ENCODE assay signal across 1 cellular context in the genomic region with DNA sequence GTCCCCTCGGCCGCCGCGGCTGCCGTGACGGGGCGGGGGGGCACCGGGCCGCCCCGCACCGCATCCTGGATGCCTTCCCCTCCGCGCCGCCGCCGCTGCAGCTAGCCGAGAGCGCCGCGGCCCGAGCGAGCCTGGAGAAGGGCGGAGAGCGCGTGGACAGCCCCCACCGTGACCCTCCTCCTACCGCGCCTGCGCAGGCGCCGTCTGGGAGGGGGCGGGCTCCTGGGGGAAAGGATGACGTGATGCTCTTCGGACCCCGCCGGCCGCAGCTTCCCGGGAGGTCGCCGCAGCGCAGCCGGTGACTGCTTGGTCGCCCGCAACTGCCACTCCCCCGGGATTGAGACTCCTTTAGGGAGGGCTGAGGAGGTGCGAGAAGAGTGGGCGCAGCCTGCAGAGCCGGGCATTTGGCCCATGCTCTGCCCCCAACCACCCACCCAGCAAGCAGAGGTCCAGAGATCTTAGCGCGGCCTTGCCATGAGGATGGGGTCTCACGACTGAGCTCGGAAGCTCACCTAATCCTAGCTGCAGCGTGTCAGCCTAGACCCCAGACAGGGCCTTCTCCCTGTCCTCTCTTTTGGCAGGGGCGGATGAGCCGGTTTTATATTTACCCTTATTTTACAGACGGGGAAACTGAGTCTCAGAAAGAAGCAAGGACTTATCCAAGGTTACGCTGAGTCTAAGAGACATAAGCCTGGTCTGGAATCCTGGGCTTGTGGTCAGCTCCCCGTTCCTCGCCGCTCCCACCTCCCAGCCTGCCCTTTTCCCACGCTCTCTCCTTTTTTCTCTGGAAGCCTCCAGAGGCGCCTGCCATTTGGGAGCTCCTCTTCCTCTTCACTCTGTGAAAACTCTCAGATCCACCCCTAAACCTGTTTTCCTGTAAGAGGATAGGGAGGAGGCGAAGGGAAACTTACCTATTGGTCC.
TF ChIP-seq lines count a peak whose summit lies in the region.

A gene (minus strand): TSS at position 140 of the 921 bp plus-strand sequence. CDS start 281 bp downstream, outside the sequence.

TF ChIP-seq in HepG2, 621 proteins besides CTCF, POLR2A, EP300 and RAD21 (continued from another document and continues in another):
- TF ChIP-seq, protein P1, sequence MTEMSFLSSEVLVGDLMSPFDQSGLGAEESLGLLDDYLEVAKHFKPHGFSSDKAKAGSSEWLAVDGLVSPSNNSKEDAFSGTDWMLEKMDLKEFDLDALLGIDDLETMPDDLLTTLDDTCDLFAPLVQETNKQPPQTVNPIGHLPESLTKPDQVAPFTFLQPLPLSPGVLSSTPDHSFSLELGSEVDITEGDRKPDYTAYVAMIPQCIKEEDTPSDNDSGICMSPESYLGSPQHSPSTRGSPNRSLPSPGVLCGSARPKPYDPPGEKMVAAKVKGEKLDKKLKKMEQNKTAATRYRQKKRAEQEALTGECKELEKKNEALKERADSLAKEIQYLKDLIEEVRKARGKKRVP (CRISPR knock-in tag; IDR thresholded peaks at IDR 0.05) = no peak
- TF ChIP-seq ZNF724P (CRISPR knock-in tag; IDR thresholded peaks at IDR 0.05; ENCODE audit: borderline replicate concordance) (peak; percentile 71; the same call in 1 of the 2 replicates), PTBP1 (IDR thresholded peaks at IDR 0.05; ENCODE audit: low read depth, low read length, poor library complexity, severe bottlenecking) (no peak), TCF12 (IDR thresholded peaks at IDR 0.05) (no peak), TCF12 (CRISPR knock-in tag; IDR thresholded peaks at IDR 0.05) (no peak), MYNN (CRISPR knock-in tag; IDR thresholded peaks at IDR 0.05; ENCODE audit: low read depth) (peak; percentile 55; the same call in 1 of the 2 replicates), ZNF337 (CRISPR knock-in tag; IDR thresholded peaks at IDR 0.05; ENCODE audit: borderline replicate concordance, low read depth) (no peak), ZNF256 (CRISPR knock-in tag; conservative IDR thresholded peaks at IDR 0.05) (no peak), ZNF30 (CRISPR knock-in tag; IDR thresholded peaks at IDR 0.05) (no peak), NFATC3 (CRISPR knock-in tag; IDR thresholded peaks at IDR 0.05) (no peak), ZNF484 (CRISPR knock-in tag; IDR thresholded peaks at IDR 0.05; ENCODE audit: borderline replicate concordance, low read depth) (no peak), CREM (IDR thresholded peaks at IDR 0.05) (no peak), CREM (CRISPR knock-in tag; IDR thresholded peaks at IDR 0.05) (no peak), ZNF432 (CRISPR knock-in tag; IDR thresholded peaks at IDR 0.05; ENCODE audit: borderline replicate concordance) (no peak), HNRNPH1 (optimal IDR thresholded peaks at IDR 0.05; ENCODE audit: low read depth, low read length) (no peak), ZNF510 (CRISPR knock-in tag; IDR thresholded peaks at IDR 0.05; ENCODE audit: low read depth) (no peak), XBP1 (CRISPR knock-in tag; IDR thresholded peaks at IDR 0.05) (no peak), CBX2 (IDR thresholded peaks at IDR 0.05; ENCODE audit: low read depth, low read length) (no peak), CBX2 (CRISPR knock-in tag; IDR thresholded peaks at IDR 0.05; ENCODE audit: low read depth) (no peak), MIER3 (CRISPR knock-in tag; IDR thresholded peaks at IDR 0.05; ENCODE audit: borderline replicate concordance) (peak; percentile 34; the same call in 1 of the 2 replicates), ZNF629 (CRISPR knock-in tag; conservative IDR thresholded peaks at IDR 0.05) (no peak), SOX5 (CRISPR knock-in tag; IDR thresholded peaks at IDR 0.05; ENCODE audit: borderline replicate concordance) (no peak), ZNF367 (CRISPR knock-in tag; IDR thresholded peaks at IDR 0.05; ENCODE audit: borderline replicate concordance) (no peak), RBM39 (IDR thresholded peaks at IDR 0.05; ENCODE audit: low read depth, low read length, poor library complexity, severe bottlenecking) (no peak), JDP2 (CRISPR knock-in tag; IDR thresholded peaks at IDR 0.05; ENCODE audit: borderline replicate concordance) (no peak), JUN (CRISPR knock-in tag; IDR thresholded peaks at IDR 0.05) (peak; percentile 53; the same call in 1 of the 2 replicates), NR2F1 (CRISPR knock-in tag; IDR thresholded peaks at IDR 0.05) (no peak; a peak in 1 of 4 replicates), PHF8 (CRISPR knock-in tag; IDR thresholded peaks at IDR 0.05) (peak; percentile 77; the same call in 1 of the 2 replicates), ZSCAN29 (CRISPR knock-in tag; conservative IDR thresholded peaks at IDR 0.05) (no peak), NCOR1 (IDR thresholded peaks at IDR 0.05; ENCODE audit: borderline replicate concordance, low read length) (no peak), ZNF335 (CRISPR knock-in tag; IDR thresholded peaks at IDR 0.05) (no peak; the same call in 1 of the 2 replicates), ZMYM2 (CRISPR knock-in tag; IDR thresholded peaks at IDR 0.05) (no peak), RXRB (CRISPR knock-in tag; IDR thresholded peaks at IDR 0.05; ENCODE audit: borderline replicate concordance) (no peak), IKZF4 (CRISPR knock-in tag; IDR thresholded peaks at IDR 0.05; ENCODE audit: borderline replicate concordance, low read depth, not compliant biosample characterization) (no peak), ZNF24 (IDR thresholded peaks at IDR 0.05) (no peak), DMAP1 (CRISPR knock-in tag; IDR thresholded peaks at IDR 0.05) (peak; percentile 73), U2AF1 (optimal IDR thresholded peaks at IDR 0.05; ENCODE audit: low read depth, low read length) (no peak), TCF7 (IDR thresholded peaks at IDR 0.05; ENCODE audit: low read depth) (no peak), KDM2A (CRISPR knock-in tag; IDR thresholded peaks at IDR 0.05; ENCODE audit: borderline replicate concordance, low read depth) (peak; percentile 68), ZMYM4 (CRISPR knock-in tag; IDR thresholded peaks at IDR 0.05) (no peak; the same call in 1 of the 2 replicates), FOXA1 (IDR thresholded peaks at IDR 0.05) (no peak), FOXA1 (CRISPR knock-in tag; IDR thresholded peaks at IDR 0.05) (no peak), ZNF446 (CRISPR knock-in tag; IDR thresholded peaks at IDR 0.05) (no peak), ZSCAN30 (CRISPR knock-in tag; IDR thresholded peaks at IDR 0.05) (no peak)
- TF ChIP-seq, protein P2, sequence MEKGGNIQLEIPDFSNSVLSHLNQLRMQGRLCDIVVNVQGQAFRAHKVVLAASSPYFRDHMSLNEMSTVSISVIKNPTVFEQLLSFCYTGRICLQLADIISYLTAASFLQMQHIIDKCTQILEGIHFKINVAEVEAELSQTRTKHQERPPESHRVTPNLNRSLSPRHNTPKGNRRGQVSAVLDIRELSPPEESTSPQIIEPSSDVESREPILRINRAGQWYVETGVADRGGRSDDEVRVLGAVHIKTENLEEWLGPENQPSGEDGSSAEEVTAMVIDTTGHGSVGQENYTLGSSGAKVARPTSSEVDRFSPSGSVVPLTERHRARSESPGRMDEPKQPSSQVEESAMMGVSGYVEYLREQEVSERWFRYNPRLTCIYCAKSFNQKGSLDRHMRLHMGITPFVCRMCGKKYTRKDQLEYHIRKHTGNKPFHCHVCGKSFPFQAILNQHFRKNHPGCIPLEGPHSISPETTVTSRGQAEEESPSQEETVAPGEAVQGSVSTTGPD (CRISPR knock-in tag; IDR thresholded peaks at IDR 0.05) = no peak
- TF ChIP-seq, protein P3, sequence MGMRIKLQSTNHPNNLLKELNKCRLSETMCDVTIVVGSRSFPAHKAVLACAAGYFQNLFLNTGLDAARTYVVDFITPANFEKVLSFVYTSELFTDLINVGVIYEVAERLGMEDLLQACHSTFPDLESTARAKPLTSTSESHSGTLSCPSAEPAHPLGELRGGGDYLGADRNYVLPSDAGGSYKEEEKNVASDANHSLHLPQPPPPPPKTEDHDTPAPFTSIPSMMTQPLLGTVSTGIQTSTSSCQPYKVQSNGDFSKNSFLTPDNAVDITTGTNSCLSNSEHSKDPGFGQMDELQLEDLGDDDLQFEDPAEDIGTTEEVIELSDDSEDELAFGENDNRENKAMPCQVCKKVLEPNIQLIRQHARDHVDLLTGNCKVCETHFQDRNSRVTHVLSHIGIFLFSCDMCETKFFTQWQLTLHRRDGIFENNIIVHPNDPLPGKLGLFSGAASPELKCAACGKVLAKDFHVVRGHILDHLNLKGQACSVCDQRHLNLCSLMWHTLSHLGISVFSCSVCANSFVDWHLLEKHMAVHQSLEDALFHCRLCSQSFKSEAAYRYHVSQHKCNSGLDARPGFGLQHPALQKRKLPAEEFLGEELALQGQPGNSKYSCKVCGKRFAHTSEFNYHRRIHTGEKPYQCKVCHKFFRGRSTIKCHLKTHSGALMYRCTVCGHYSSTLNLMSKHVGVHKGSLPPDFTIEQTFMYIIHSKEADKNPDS (CRISPR knock-in tag; IDR thresholded peaks at IDR 0.05) = no peak
- TF ChIP-seq, protein P4, sequence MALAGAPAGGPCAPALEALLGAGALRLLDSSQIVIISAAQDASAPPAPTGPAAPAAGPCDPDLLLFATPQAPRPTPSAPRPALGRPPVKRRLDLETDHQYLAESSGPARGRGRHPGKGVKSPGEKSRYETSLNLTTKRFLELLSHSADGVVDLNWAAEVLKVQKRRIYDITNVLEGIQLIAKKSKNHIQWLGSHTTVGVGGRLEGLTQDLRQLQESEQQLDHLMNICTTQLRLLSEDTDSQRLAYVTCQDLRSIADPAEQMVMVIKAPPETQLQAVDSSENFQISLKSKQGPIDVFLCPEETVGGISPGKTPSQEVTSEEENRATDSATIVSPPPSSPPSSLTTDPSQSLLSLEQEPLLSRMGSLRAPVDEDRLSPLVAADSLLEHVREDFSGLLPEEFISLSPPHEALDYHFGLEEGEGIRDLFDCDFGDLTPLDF (CRISPR knock-in tag; IDR thresholded peaks at IDR 0.05) = no peak; the same call in 1 of the 2 replicates
- TF ChIP-seq, protein P5, sequence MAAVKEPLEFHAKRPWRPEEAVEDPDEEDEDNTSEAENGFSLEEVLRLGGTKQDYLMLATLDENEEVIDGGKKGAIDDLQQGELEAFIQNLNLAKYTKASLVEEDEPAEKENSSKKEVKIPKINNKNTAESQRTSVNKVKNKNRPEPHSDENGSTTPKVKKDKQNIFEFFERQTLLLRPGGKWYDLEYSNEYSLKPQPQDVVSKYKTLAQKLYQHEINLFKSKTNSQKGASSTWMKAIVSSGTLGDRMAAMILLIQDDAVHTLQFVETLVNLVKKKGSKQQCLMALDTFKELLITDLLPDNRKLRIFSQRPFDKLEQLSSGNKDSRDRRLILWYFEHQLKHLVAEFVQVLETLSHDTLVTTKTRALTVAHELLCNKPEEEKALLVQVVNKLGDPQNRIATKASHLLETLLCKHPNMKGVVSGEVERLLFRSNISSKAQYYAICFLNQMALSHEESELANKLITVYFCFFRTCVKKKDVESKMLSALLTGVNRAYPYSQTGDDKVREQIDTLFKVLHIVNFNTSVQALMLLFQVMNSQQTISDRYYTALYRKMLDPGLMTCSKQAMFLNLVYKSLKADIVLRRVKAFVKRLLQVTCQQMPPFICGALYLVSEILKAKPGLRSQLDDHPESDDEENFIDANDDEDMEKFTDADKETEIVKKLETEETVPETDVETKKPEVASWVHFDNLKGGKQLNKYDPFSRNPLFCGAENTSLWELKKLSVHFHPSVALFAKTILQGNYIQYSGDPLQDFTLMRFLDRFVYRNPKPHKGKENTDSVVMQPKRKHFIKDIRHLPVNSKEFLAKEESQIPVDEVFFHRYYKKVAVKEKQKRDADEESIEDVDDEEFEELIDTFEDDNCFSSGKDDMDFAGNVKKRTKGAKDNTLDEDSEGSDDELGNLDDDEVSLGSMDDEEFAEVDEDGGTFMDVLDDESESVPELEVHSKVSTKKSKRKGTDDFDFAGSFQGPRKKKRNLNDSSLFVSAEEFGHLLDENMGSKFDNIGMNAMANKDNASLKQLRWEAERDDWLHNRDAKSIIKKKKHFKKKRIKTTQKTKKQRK (IDR thresholded peaks at IDR 0.05; ENCODE audit: low read length) = peak; percentile 25; the same call in 1 of the 2 replicates
- TF ChIP-seq, protein P6, sequence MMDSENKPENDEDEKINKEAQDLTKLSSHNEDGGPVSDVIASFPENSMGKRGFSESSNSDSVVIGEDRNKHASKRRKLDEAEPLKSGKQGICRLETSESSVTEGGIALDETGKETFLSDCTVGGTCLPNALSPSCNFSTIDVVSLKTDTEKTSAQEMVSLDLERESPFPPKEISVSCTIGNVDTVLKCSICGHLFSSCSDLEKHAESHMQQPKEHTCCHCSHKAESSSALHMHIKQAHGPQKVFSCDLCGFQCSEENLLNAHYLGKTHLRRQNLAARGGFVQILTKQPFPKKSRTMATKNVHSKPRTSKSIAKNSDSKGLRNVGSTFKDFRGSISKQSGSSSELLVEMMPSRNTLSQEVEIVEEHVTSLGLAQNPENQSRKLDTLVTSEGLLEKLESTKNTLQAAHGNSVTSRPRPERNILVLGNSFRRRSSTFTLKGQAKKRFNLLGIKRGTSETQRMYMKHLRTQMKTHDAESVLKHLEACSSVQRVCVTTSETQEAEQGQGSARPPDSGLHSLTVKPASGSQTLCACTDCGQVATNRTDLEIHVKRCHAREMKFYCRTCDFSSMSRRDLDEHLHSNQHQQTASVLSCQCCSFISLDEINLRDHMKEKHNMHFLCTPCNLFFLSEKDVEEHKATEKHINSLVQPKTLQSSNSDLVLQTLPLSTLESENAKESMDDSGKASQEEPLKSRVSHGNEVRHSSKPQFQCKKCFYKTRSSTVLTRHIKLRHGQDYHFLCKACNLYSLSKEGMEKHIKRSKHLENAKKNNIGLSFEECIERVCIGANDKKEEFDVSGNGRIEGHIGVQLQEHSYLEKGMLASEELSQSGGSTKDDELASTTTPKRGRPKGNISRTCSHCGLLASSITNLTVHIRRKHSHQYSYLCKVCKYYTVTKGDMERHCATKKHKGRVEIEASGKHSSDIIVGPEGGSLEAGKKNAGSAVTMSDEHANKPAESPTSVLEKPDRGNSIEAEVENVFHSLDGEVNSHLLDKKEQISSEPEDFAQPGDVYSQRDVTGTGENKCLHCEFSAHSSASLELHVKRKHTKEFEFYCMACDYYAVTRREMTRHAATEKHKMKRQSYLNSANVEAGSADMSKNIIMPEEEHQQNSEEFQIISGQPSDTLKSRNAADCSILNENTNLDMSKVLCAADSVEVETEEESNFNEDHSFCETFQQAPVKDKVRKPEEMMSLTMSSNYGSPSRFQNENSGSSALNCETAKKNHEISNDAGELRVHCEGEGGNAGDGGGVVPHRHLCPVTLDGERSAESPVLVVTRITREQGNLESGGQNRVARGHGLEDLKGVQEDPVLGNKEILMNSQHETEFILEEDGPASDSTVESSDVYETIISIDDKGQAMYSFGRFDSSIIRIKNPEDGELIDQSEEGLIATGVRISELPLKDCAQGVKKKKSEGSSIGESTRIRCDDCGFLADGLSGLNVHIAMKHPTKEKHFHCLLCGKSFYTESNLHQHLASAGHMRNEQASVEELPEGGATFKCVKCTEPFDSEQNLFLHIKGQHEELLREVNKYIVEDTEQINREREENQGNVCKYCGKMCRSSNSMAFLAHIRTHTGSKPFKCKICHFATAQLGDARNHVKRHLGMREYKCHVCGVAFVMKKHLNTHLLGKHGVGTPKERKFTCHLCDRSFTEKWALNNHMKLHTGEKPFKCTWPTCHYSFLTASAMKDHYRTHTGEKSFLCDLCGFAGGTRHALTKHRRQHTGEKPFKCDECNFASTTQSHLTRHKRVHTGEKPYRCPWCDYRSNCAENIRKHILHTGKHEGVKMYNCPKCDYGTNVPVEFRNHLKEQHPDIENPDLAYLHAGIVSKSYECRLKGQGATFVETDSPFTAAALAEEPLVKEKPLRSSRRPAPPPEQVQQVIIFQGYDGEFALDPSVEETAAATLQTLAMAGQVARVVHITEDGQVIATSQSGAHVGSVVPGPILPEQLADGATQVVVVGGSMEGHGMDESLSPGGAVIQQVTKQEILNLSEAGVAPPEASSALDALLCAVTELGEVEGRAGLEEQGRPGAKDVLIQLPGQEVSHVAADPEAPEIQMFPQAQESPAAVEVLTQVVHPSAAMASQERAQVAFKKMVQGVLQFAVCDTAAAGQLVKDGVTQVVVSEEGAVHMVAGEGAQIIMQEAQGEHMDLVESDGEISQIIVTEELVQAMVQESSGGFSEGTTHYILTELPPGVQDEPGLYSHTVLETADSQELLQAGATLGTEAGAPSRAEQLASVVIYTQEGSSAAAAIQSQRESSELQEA (CRISPR knock-in tag; IDR thresholded peaks at IDR 0.05; ENCODE audit: not compliant biosample characterization) = no peak
